In genomic region chr10:28925154-28925663, GRCh38 we compare ENCODE assay signal across 1 cellular context.
TF ChIP-seq lines count a peak whose summit lies in the region.

No MANE protein-coding gene starts in this region.

TF ChIP-seq in GM23338, 12 proteins besides CTCF, POLR2A, EP300 and RAD21 (continued from another document):
- TF ChIP-seq ZNF462 (CRISPR knock-in tag; IDR thresholded peaks at IDR 0.05) = no peak
- TF ChIP-seq JUNB (IDR thresholded peaks at IDR 0.05; ENCODE audit: unreplicated experiment) = no peak
- TF ChIP-seq REST (IDR thresholded peaks at IDR 0.05; ENCODE audit: unreplicated experiment) = no peak
- TF ChIP-seq ETS1 (IDR thresholded peaks at IDR 0.05) = no peak
- no peak for TF ChIP-seq STAT1 (IDR thresholded peaks at IDR 0.05; ENCODE audit: unreplicated experiment)
- TF ChIP-seq EZH2 (IDR thresholded peaks at IDR 0.05; ENCODE audit: low read depth, unreplicated experiment) = no peak
- TF ChIP-seq ZNF114 (CRISPR knock-in tag; IDR thresholded peaks at IDR 0.05) = no peak
